ENCODE assay signal across 11 cellular contexts in genomic region chr3:172447611-172448579, GRCh38. TPM values are rescaled to one million over a fixed set of nuclear protein-coding genes. Genes with fewer than 3 reads are reported as not detected.
DNase-seq lines count a peak whose midpoint lies in the region; ATAC-seq and TF ChIP-seq lines count a peak whose summit lies in the region.
"Had no signal": no experiment of that assay in that cellular context is flagged by ENCODE, and none has a peak within 500 bp of the region (broad histone marks: within the 10 kb centered on the region; RNA-seq: fewer than 3 reads in every experiment).

TSS of gene GHSR (minus strand) at chr3:172448456. CDS start at chr3:172448413, 43 bp downstream.

- no peak for TF ChIP-seq POLR2A in erythroblast (IDR thresholded peaks at IDR 0.05; ENCODE audit: low read length)

- no peaks in the 10 kb centered on the region for H3K9me2 ChIP-seq in OCI-LY7 (ENCODE audit: insufficient read depth, low read length)

- H3K9me3 ChIP-seq in Panc1 (ENCODE audit: control insufficient read depth, insufficient read depth, low read depth, low read length): no peaks in the 10 kb centered on the region
- H3K9me3 ChIP-seq in OCI-LY7 (ENCODE audit: low read length): no peaks in the 10 kb centered on the region
- H3K9me3 ChIP-seq: gastroesophageal sphincter had no signal

- peaks cover 71% of the 10 kb centered on the region for H3K27me3 Mint-ChIP-seq in chondrocyte (ENCODE audit: low read depth)
- peaks cover 83% of the 10 kb centered on the region for H3K27me3 Mint-ChIP-seq in neural crest cell (ENCODE audit: low read depth)

- CTCF ChIA-PET in Panc1 (lab: Charles Lee): interaction anchor here (0.6 to 0.8 kb wide), 2 partner anchors 14 to 254 kb away, joined by 3 to 4 read pairs; no protein-coding TSS in a partner anchor
- CTCF ChIA-PET in OCI-LY7 (lab: Charles Lee; ENCODE audit: unreplicated experiment): no interaction called here

- H3K4me3 ChIP-seq in Panc1 (ENCODE audit: low read depth in 2 of 2, low read length in 2 of 2) (peak within 1 kb of the TSS in 1 of 2 experiments; percentile 30; a peak in 2 of 4 replicates), OCI-LY7 (ENCODE audit: low read depth, low read length, poor library complexity, severe bottlenecking) (no peak within 1 kb of the TSS)
- H3K4me3 ChIP-seq: gastroesophageal sphincter had no signal

- peak; percentile 61 for ATAC-seq in Panc1
- ATAC-seq: gastroesophageal sphincter had no signal

- H2AFZ ChIP-seq in OCI-LY7 (ENCODE audit: low read length): no peak within 1 kb of the TSS

- no peaks in the 10 kb centered on the region for H4K20me1 ChIP-seq in OCI-LY7 (ENCODE audit: insufficient read depth, low read length)

- no peaks in the 10 kb centered on the region for H3K4me1 ChIP-seq in Panc1 (ENCODE audit: control insufficient read depth, insufficient read depth, low read length)
- H3K4me1 ChIP-seq in OCI-LY7 (ENCODE audit: insufficient read depth, low read length, poor library complexity, severe bottlenecking): no peaks in the 10 kb centered on the region

- BruUV-seq in Panc1 (replicated peaks; lab: Mats Ljungman, UMichigan) (no TSS peak), OCI-LY7 (replicated peaks; lab: Mats Ljungman, UMichigan) (no TSS peak)

- H3K4me3 Mint-ChIP-seq in chondrocyte (ENCODE audit: unreplicated experiment): no peak within 1 kb of the TSS
- peak within 1 kb of the TSS; percentile 12 for H3K4me3 Mint-ChIP-seq in neural crest cell

- TF ChIP-seq CTCF in Panc1 (IDR thresholded peaks at IDR 0.05) (no peak), chondrocyte (IDR thresholded peaks at IDR 0.05) (no peak), neural crest cell (conservative IDR thresholded peaks at IDR 0.05) (no peak), OCI-LY7 (conservative IDR thresholded peaks at IDR 0.05; ENCODE audit: low read length) (no peak)

- H3K27me3 ChIP-seq in Panc1 (ENCODE audit: control insufficient read depth, insufficient read depth, low read length): peaks cover 30% of the 10 kb centered on the region

- H3K4me1 Mint-ChIP-seq in chondrocyte (ENCODE audit: low read depth) (peaks cover 9% of the 10 kb centered on the region), neural crest cell (peaks cover 18% of the 10 kb centered on the region)

- H3K27ac Mint-ChIP-seq in chondrocyte (ENCODE audit: unreplicated experiment) (no peak within 1 kb of the TSS), neural crest cell (ENCODE audit: unreplicated experiment) (no peak within 1 kb of the TSS)

- H3K36me3 ChIP-seq in Panc1 (ENCODE audit: control insufficient read depth, insufficient read depth, low read length) (no peaks in the 10 kb centered on the region), OCI-LY7 (ENCODE audit: insufficient read depth, low read length) (no peaks in the 10 kb centered on the region)
- H3K36me3 ChIP-seq: gastroesophageal sphincter had no signal

- H3K79me2 ChIP-seq in OCI-LY7 (ENCODE audit: insufficient read depth, low read depth, low read length): no peaks in the 10 kb centered on the region

- H3K27ac ChIP-seq in Panc1 (ENCODE audit: low read length) (no peak within 1 kb of the TSS), OCI-LY7 (ENCODE audit: low read depth, low read length, poor library complexity, severe bottlenecking) (no peak within 1 kb of the TSS)
- H3K27ac ChIP-seq: gastroesophageal sphincter had no signal

- H3K9me3 Mint-ChIP-seq in chondrocyte (ENCODE audit: low read depth) (no peaks in the 10 kb centered on the region), neural crest cell (no peaks in the 10 kb centered on the region)

- POLR2A ChIA-PET in Panc1 (lab: Charles Lee): no interaction called here
- POLR2A ChIA-PET in OCI-LY7 (lab: Charles Lee): no interaction called here

- intact Hi-C loops in Panc1 (cut with micrococcal nuclease; ENCODE audit: unreplicated experiment): no loop called here
- intact Hi-C loops in OCI-LY7 (cut with micrococcal nuclease; ENCODE audit: unreplicated experiment): loop anchor here (10.0 kb wide), 1 partner anchor 673 kb away; no protein-coding TSS in a partner anchor

- peak; percentile 10 for DNase-seq in GM03348 (ENCODE audit: low spot score)
- DNase-seq in Panc1 (ENCODE audit: low read depth, low spot score): no peak
- peak; percentile 85 for DNase-seq in chondrocyte (ENCODE audit: low spot score)
- DNase-seq in neural crest cell (ENCODE audit: low read depth, low spot score): no peak
- no peak for DNase-seq in erythroblast (lab: John Stamatoyannopoulos, UW)
- DNase-seq in NCI-H226: no peak
- no peak for DNase-seq in OCI-LY7 (ENCODE audit: low spot score)
- DNase-seq: DMS79, Karpas-422 had no signal

- in situ Hi-C loops in Panc1 (cut with HindIII; ENCODE audit: low pct_unique_long_range_greater_than_20kb, low sequenced_read_pairs): no loop called here

- H3K36me3 Mint-ChIP-seq in chondrocyte (ENCODE audit: low read depth) (peaks cover 9% of the 10 kb centered on the region), neural crest cell (ENCODE audit: low read depth) (peaks cover 10% of the 10 kb centered on the region)

- H3K4me2 ChIP-seq in OCI-LY7 (ENCODE audit: low read length): no peak within 1 kb of the TSS

RNA-seq across cellular contexts. Expression of gene GHSR, which starts in this region (rescaled TPM):
- not detected for total RNA-seq in Panc1 (2021; ENCODE audit: unreplicated experiment)
- not detected for polyA plus RNA-seq in Panc1 (2012; ENCODE audit: insufficient read length)
- total RNA-seq in chondrocyte: not detected in 3 replicates
- not detected in 2 replicates for total RNA-seq in neural crest cell
- total RNA-seq in OCI-LY7 (2014; rRNA removed; shearing (Covaris generic)): not detected in 2 replicates
- not detected in 2 replicates for total RNA-seq in OCI-LY7 (2022)
- total RNA-seq: gastroesophageal sphincter, NCI-H460 had no signal

Comparison
In these comparisons a context has a peak if more than half of its experiments do, and no peak if none do; other contexts are left out.
1. Peak in ATAC-seq in Panc1; RNA of the gene not detected or under 1 TPM.
2. Peak in DNase-seq in chondrocyte; RNA of the gene not detected or under 1 TPM.